ENCODE assay signal across 8 cellular contexts in genomic region chr1:115098979-115099692, GRCh38. TPM values are rescaled to one million over a fixed set of nuclear protein-coding genes. Genes with fewer than 3 reads are reported as not detected.
DNase-seq lines count a peak whose midpoint lies in the region; ATAC-seq, FAIRE-seq and TF ChIP-seq lines count a peak whose summit lies in the region.

No MANE protein-coding gene starts in this region.

- ATAC-seq in GM19452 (IDR thresholded peaks at IDR 0.05; ENCODE audit: unreplicated experiment) (peak; percentile 82), HG03520 (IDR thresholded peaks at IDR 0.05; ENCODE audit: unreplicated experiment) (peak; percentile 86)
- peak; percentile 75 to 87 for ATAC-seq in activated naive CD4-positive, alpha-beta T cell treated with anti-CD3 and anti-CD28 coated beads, Interleukin-2, amount 50 U/mL, for 72 hours

- no peak for TF ChIP-seq CTCF in CD14-positive monocyte (IDR thresholded peaks at IDR 0.05)

- H3K27me3 Mint-ChIP-seq in CD14-positive monocyte (ENCODE audit: low read depth in 3 of 3), result peaks cover 0 to 1% (median 0%) of the 10 kb centered on the region in 3 donors

- H3K4me1 Mint-ChIP-seq in CD14-positive monocyte, result peaks cover 28% of the 10 kb centered on the region

- peaks cover 0 to 3% of the 10 kb centered on the region in 2 donors for H3K36me3 Mint-ChIP-seq in CD14-positive monocyte
- no peaks in the 10 kb centered on the region for H3K36me3 Mint-ChIP-seq in activated naive CD4-positive, alpha-beta T cell treated with anti-CD3 and anti-CD28 coated beads, Interleukin-2, amount 50 U/mL, for 72 hours

- peak overlapping the region; percentile 80 to 97 for H3K4me3 Mint-ChIP-seq in CD14-positive monocyte

- H3K9me3 Mint-ChIP-seq in CD14-positive monocyte, result peaks cover 0 to 1% (median 0%) of the 10 kb centered on the region in 7 donors
- no peaks in the 10 kb centered on the region for H3K9me3 Mint-ChIP-seq in activated naive CD4-positive, alpha-beta T cell treated with anti-CD3 and anti-CD28 coated beads, Interleukin-2, amount 50 U/mL, for 72 hours

- DNase-seq in CD14-positive monocyte (ENCODE audit: low spot score), result peak; percentile 72
- DNase-seq in SIG-M5 treated with dmso at 0.1 percent for 504 hours (lab: John Stamatoyannopoulos, UW; ENCODE audit: unreplicated experiment), result peak; percentile 84
- DNase-seq in activated naive CD4-positive, alpha-beta T cell treated with anti-CD3 and anti-CD28 coated beads, Interleukin-2, amount 50 U/mL, for 72 hours (ENCODE audit: low spot score in 2 of 2), result peak in 1 of 2 donors; percentile 40
- DNase-seq in stimulated activated CD4-positive, alpha-beta T cell treated with anti-CD3 and anti-CD28 coated beads, Interleukin-4, amount 100 ng/mL, for 4 hours, result peak; percentile 25 to 59
- DNase-seq in COLO829 (ENCODE audit: low spot score), result no peak

- peak; percentile 99 for FAIRE-seq in islet of Langerhans (lab: Jason Lieb, UNC)

- intact Hi-C loops in CD14-positive monocyte (cut with micrococcal nuclease), result no loop called here

- peak overlapping the region; percentile 98 to 99 (median 99) for H3K27ac Mint-ChIP-seq in CD14-positive monocyte
- peak overlapping the region; percentile 90 to 93 for H3K27ac Mint-ChIP-seq in activated naive CD4-positive, alpha-beta T cell treated with anti-CD3 and anti-CD28 coated beads, Interleukin-2, amount 50 U/mL, for 72 hours

RNA-seq across cellular contexts. Expression of gene TSPAN2, which starts 9.8 kb away (rescaled TPM):
- polyA plus RNA-seq in CD14-positive monocyte, result 10 to 100 TPM; 16.7 to 20.6 TPM
- total RNA-seq in activated naive CD4-positive, alpha-beta T cell treated with anti-CD3 and anti-CD28 coated beads, Interleukin-2, amount 50 U/mL, for 72 hours, result 1 to 10 TPM in 1 of 2 donors, under 1 TPM in 1; 0.43 to 1.0 TPM
